In genomic region chr10:70880077-70880534, GRCh38 we compare ENCODE assay signal across 8 cellular contexts. TPM values are rescaled to one million over a fixed set of nuclear protein-coding genes. Genes with fewer than 3 reads are reported as not detected.
DNase-seq lines count a peak whose midpoint lies in the region; ATAC-seq lines count a peak whose summit lies in the region.

No MANE protein-coding gene starts in this region.

- no peaks in the 10 kb centered on the region for H3K9me3 Mint-ChIP-seq in central memory CD8-positive, alpha-beta T cell

- peak; percentile 65 for DNase-seq in Daoy (ENCODE audit: low read depth)
- DNase-seq in NCI-H226 = peak; percentile 15
- DNase-seq in activated CD4-positive, CD25-positive, alpha-beta regulatory T cell treated with anti-CD3 and anti-CD28 coated beads, Interleukin-2, amount 50 U/mL, for 72 hours = peak; percentile 66
- DNase-seq in central memory CD8-positive, alpha-beta T cell (ENCODE audit: low spot score in 2 of 2) = peak; percentile 56 to 58
- DNase-seq in left lobe of liver (ENCODE audit: low spot score) = peak; percentile 84
- DNase-seq in stimulated activated CD4-positive, alpha-beta T cell treated with anti-CD3 and anti-CD28 coated beads, Interleukin-4, amount 100 ng/mL, for 24 hours = peak; percentile 84

- peaks cover 21% of the 10 kb centered on the region for H3K36me3 Mint-ChIP-seq in central memory CD8-positive, alpha-beta T cell (ENCODE audit: insufficient read depth)

- H3K27ac Mint-ChIP-seq in central memory CD8-positive, alpha-beta T cell (ENCODE audit: low read depth) = no peak overlapping the region

- ATAC-seq in HG02763 (IDR thresholded peaks at IDR 0.05; ENCODE audit: unreplicated experiment) (peak; percentile 60), left lobe of liver (peak; percentile 95), HG03457 (IDR thresholded peaks at IDR 0.05; ENCODE audit: unreplicated experiment) (no peak)
- ATAC-seq in central memory CD8-positive, alpha-beta T cell (replicated peaks; ENCODE audit: extremely low read depth, poor library complexity, severe bottlenecking) = peak; percentile 88

- H3K27me3 Mint-ChIP-seq in central memory CD8-positive, alpha-beta T cell = no peaks in the 10 kb centered on the region

- no peak overlapping the region for H3K4me3 Mint-ChIP-seq in central memory CD8-positive, alpha-beta T cell

- H3K4me1 Mint-ChIP-seq in central memory CD8-positive, alpha-beta T cell = peaks cover 7% of the 10 kb centered on the region

RNA-seq across cellular contexts. Expression of gene PCBD1, which starts 8.3 kb away (rescaled TPM):
- 26.2 and 31.7 TPM in 2 replicates for total RNA-seq in Daoy (2014; rRNA removed; shearing (Covaris generic))
- total RNA-seq in left lobe of liver = 239 TPM

Comparison
In these comparisons a context has a peak if more than half of its experiments do, and no peak if none do; other contexts are left out.
1. DNase-seq: peak in every context shown above with its lines; median percentile 84 in left lobe of liver; 84 in stimulated activated CD4-positive, alpha-beta T cell treated with anti-CD3 and anti-CD28 coated beads, Interleukin-4, amount 100 ng/mL, for 24 hours; 66 in activated CD4-positive, CD25-positive, alpha-beta regulatory T cell treated with anti-CD3 and anti-CD28 coated beads, Interleukin-2, amount 50 U/mL, for 72 hours; 65 in Daoy; 57 in central memory CD8-positive, alpha-beta T cell; 15 in NCI-H226.